ENCODE assay signal across 8 cellular contexts in genomic region chr7:151013728-151014497, GRCh38.
A peak's percentile ranks its signal among the peaks of the same experiment; 100 is the strongest.
DNase-seq lines count a peak whose midpoint lies in the region; FAIRE-seq and TF ChIP-seq lines count a peak whose summit lies in the region.

No MANE protein-coding gene starts in this region.

- peak; percentile 37 for TF ChIP-seq POLR2A in GM19099 (IDR thresholded peaks at IDR 0.05; ENCODE audit: extremely low read depth, insufficient read length, low read depth)
- no peak for TF ChIP-seq POLR2A in H54 (IDR thresholded peaks at IDR 0.05; ENCODE audit: low read depth, low read length)

- TF ChIP-seq CTCF in fibroblast of mammary gland (conservative IDR thresholded peaks at IDR 0.05; ENCODE audit: control insufficient read depth, insufficient read depth, low read depth, low read length), result no peak

- H3K4me3 ChIP-seq in fibroblast of mammary gland (ENCODE audit: control insufficient read depth, low read depth, low read length), result peak overlapping the region; percentile 36

- FAIRE-seq in H54 (lab: Jason Lieb, UNC), result no peak

- DNase-seq in NCI-H1417 (lab: John Stamatoyannopoulos, UW) (peak in 2 of 3 experiments; percentile 93 to 97), fibroblast of mammary gland (ENCODE audit: low read depth) (peak; percentile 67), nucleus accumbens (lab: John Stamatoyannopoulos, UW) (peak in 54 of 56 donors; percentile 7 to 87 (median 58)), superior temporal gyrus (ENCODE audit: extremely low spot score) (peak; percentile 67), RKO (ENCODE audit: low spot score) (no peak), H54 (ENCODE audit: insufficient read length, low spot score) (no peak)
- peak; percentile 83 to 87 for DNase-seq in activated T-cell treated with anti-CD3 and anti-CD28 coated beads, Interleukin-2, amount 50 U/mL, for 48 hours

Comparison
In these comparisons a context has a peak if more than half of its experiments do, and no peak if none do; other contexts are left out.
1. DNase-seq: peak in NCI-H1417 (2 of 3), activated T-cell treated with anti-CD3 and anti-CD28 coated beads, Interleukin-2, amount 50 U/mL, for 48 hours (2 of 2), fibroblast of mammary gland (single experiment), nucleus accumbens (54 of 56) and superior temporal gyrus (single experiment); none in RKO (single experiment) and H54 (single experiment).